28 cellular contexts compared by ENCODE assay signal in genomic region chr18:25701821-25702220, GRCh38.
"Had no signal": no experiment of that assay in that cellular context is flagged by ENCODE, and none has a peak within 500 bp of the region (broad histone marks: within the 10 kb centered on the region; RNA-seq: fewer than 3 reads in every experiment).

No MANE protein-coding gene starts in this region.

- H3K4me1 Mint-ChIP-seq: natural killer cell; stimulated activated effector memory CD8-positive, alpha-beta T cell treated with anti-CD3 and anti-CD28 coated beads, Interleukin-12 subunit alpha, Interleukin-12 subunit beta, amount 100 ng/mL, for 72 hours; stimulated activated naive B cell treated with anti-CD40 and anti-IgM and Interleukin-4, amounts not matched to agents 10 μg/mL and 1 μg/mL and 100 μg/mL, for 72 hours had no signal

- H3K4me2 ChIP-seq: neural progenitor cell had no signal

- H3K4me1 ChIP-seq: parathyroid adenoma, psoas muscle, right lobe of liver, sigmoid colon, stomach, thyroid gland, tibial nerve, upper lobe of left lung, vagina had no signal

- DNase-seq: natural killer cell; occipital lobe; ovary; posterior cingulate gyrus; psoas muscle; right cardiac atrium; right lobe of liver; sigmoid colon; small intestine; stimulated activated CD4-positive, alpha-beta T cell treated with anti-CD3 and anti-CD28 coated beads, Interleukin-15, amount 100 ng/mL, for 24 hours; stimulated activated CD4-positive, alpha-beta T cell treated with anti-CD3 and anti-CD28 coated beads, Interleukin-2, amount 100 ng/mL, for 24 hours; stimulated activated CD4-positive, alpha-beta T cell treated with anti-CD3 and anti-CD28 coated beads, Interleukin-2, amount 100 ng/mL, for 48 hours; stimulated activated CD4-positive, alpha-beta T cell treated with anti-CD3 and anti-CD28 coated beads, Interleukin-4, amount 100 ng/mL, for 24 hours; stimulated activated naive B cell treated with anti-CD40 and anti-IgM and Interleukin-4, amounts not matched to agents 10 μg/mL and 1 μg/mL and 100 μg/mL, for 72 hours; stimulated activated naive CD4-positive, alpha-beta T cell treated with Interleukin-2 at 50 U/mL for 16 hours; stomach; thyroid gland; trophoblast cell; upper lobe of left lung had no signal

- H3K27me3 ChIP-seq: neural progenitor cell, ovary, right lobe of liver, sigmoid colon, stomach, thyroid gland, tibial nerve, upper lobe of left lung, vagina had no signal

- H3K27ac ChIP-seq: neural progenitor cell, ovary, parathyroid adenoma, psoas muscle, right lobe of liver, sigmoid colon, stomach, thoracic aorta, thyroid gland, tibial nerve, upper lobe of left lung, vagina had no signal

- H3K9ac ChIP-seq: neural progenitor cell, parathyroid adenoma had no signal

- H3K4me3 Mint-ChIP-seq: natural killer cell; neural progenitor cell; stimulated activated effector memory CD8-positive, alpha-beta T cell treated with anti-CD3 and anti-CD28 coated beads, Interleukin-12 subunit alpha, Interleukin-12 subunit beta, amount 100 ng/mL, for 72 hours; stimulated activated naive B cell treated with anti-CD40 and anti-IgM and Interleukin-4, amounts not matched to agents 10 μg/mL and 1 μg/mL and 100 μg/mL, for 72 hours; stimulated activated naive CD8-positive, alpha-beta T cell treated with anti-CD3 and anti-CD28 coated beads, Interleukin-15, Interleukin-2, amounts not matched to agents 100 ng/mL and 50 ng/mL, for 24 hours had no signal

- H3K36me3 Mint-ChIP-seq: natural killer cell; neural progenitor cell; stimulated activated effector memory CD8-positive, alpha-beta T cell treated with anti-CD3 and anti-CD28 coated beads, Interleukin-12 subunit alpha, Interleukin-12 subunit beta, amount 100 ng/mL, for 72 hours; stimulated activated naive B cell treated with anti-CD40 and anti-IgM and Interleukin-4, amounts not matched to agents 10 μg/mL and 1 μg/mL and 100 μg/mL, for 72 hours had no signal

- H3K4me3 ChIP-seq: neural progenitor cell, ovary, psoas muscle, right lobe of liver, sigmoid colon, stomach, thoracic aorta, thyroid gland, tibial nerve, upper lobe of left lung, vagina had no signal

- H3K9me3 ChIP-seq: ovary, psoas muscle, right lobe of liver, sigmoid colon, stomach, thoracic aorta, thyroid gland, tibial nerve, upper lobe of left lung, vagina had no signal

- H3K79me2 ChIP-seq: parathyroid adenoma had no signal

- H3K27ac Mint-ChIP-seq: natural killer cell; nephron; neural progenitor cell; progenitor cell of endocrine pancreas; stimulated activated effector memory CD8-positive, alpha-beta T cell treated with anti-CD3 and anti-CD28 coated beads, Interleukin-12 subunit alpha, Interleukin-12 subunit beta, amount 100 ng/mL, for 72 hours; stimulated activated naive B cell treated with anti-CD40 and anti-IgM and Interleukin-4, amounts not matched to agents 10 μg/mL and 1 μg/mL and 100 μg/mL, for 72 hours; stimulated activated naive CD8-positive, alpha-beta T cell treated with anti-CD3 and anti-CD28 coated beads, Interleukin-15, Interleukin-2, amounts not matched to agents 100 ng/mL and 50 ng/mL, for 24 hours had no signal

- H3K9me3 Mint-ChIP-seq: natural killer cell; stimulated activated effector memory CD8-positive, alpha-beta T cell treated with anti-CD3 and anti-CD28 coated beads, Interleukin-12 subunit alpha, Interleukin-12 subunit beta, amount 100 ng/mL, for 72 hours; stimulated activated naive CD8-positive, alpha-beta T cell treated with anti-CD3 and anti-CD28 coated beads, Interleukin-15, Interleukin-2, amounts not matched to agents 100 ng/mL and 50 ng/mL, for 24 hours had no signal

- ATAC-seq: natural killer cell; psoas muscle; right cardiac atrium; right lobe of liver; stimulated activated effector memory CD8-positive, alpha-beta T cell treated with anti-CD3 and anti-CD28 coated beads, Interleukin-12 subunit alpha, Interleukin-12 subunit beta, amount 100 ng/mL, for 72 hours; stimulated activated naive B cell treated with anti-CD40 and anti-IgM and Interleukin-4, amounts not matched to agents 10 μg/mL and 1 μg/mL and 100 μg/mL, for 72 hours had no signal

- H3K36me3 ChIP-seq: neural progenitor cell, ovary, right lobe of liver, sigmoid colon, stomach, thoracic aorta, thyroid gland, tibial nerve, upper lobe of left lung, vagina had no signal

- H2AFZ ChIP-seq: neural progenitor cell, parathyroid adenoma had no signal
